In genomic region chr19:33759356-33759755, GRCh38 we compare ENCODE assay signal across 7 cellular contexts.
"Had no signal": no experiment of that assay in that cellular context is flagged by ENCODE, and none has a peak within 500 bp of the region (broad histone marks: within the 10 kb centered on the region; RNA-seq: fewer than 3 reads in every experiment).

No MANE protein-coding gene starts in this region.

- H2AFZ ChIP-seq: GM23248 had no signal

- ATAC-seq: HCT116, K562 had no signal

- H3K27ac ChIP-seq: GM23248 had no signal

- H3K4me1 ChIP-seq: HAP-1 had no signal

- H3K9me3 ChIP-seq: HAP-1 had no signal

- H3K9ac ChIP-seq: GM23248 had no signal

- H3K4me3 ChIP-seq: GM23248, HAP-1, K562 had no signal

- FAIRE-seq: HTR-8/SVneo, K562 had no signal

- H3K36me3 ChIP-seq: HAP-1 had no signal

- DNase-seq: GM23248, GOT3, H7 had no signal
